ENCODE assay signal across 9 cellular contexts in the genomic region with DNA sequence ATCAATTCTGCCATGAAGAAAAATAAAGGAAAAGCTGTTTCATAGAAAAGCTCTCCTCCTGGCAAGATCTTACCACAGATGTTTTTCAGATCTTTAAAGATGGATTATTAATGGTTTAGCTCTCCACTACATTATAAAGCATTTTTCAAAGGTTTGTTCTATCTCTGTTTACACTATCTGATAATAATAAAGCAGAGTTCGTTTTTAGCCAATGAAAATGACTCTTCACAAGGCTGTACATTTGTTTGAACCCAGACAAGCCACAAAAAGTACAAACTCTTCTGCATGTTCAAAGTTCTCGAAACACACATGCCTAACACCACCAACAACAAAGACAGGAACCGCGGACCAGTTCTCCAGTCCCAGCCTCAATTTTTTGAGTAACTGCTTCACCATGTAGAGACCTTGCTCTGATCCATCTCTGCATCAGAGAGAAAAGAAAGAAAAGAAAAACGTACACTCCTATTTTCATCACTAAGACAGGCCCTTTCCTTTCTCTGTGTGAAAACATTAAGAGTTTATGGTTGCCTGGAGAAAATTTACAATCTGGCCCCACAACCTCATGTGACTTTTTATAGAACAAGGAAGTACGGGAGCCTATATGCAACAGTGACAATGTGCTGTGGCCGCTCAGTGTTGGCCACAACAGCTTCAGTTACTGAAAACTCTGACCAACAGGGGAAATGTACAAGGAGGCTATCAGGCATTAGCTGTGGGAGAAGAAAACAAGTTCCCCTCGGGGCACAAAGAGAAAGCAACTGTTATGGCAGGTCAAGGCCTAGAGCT.
DNase-seq lines count a peak whose midpoint lies in the region; ATAC-seq and TF ChIP-seq lines count a peak whose summit lies in the region.
"Had no signal": no experiment of that assay in that cellular context is flagged by ENCODE, and none has a peak within 500 bp of the region (broad histone marks: within the 10 kb centered on the region; RNA-seq: fewer than 3 reads in every experiment).

No MANE protein-coding gene starts in this region.

- no peak overlapping the region for H3K4me3 ChIP-seq in heart left ventricle
- no peak overlapping the region for H3K4me3 ChIP-seq in OCI-LY7 (ENCODE audit: low read depth, low read length, poor library complexity, severe bottlenecking)
- H3K4me3 ChIP-seq in tibial nerve = no peak overlapping the region
- H3K4me3 ChIP-seq in testis = no peak overlapping the region

- H3K79me2 ChIP-seq in OCI-LY7 (ENCODE audit: insufficient read depth, low read depth, low read length) = no peaks in the 10 kb centered on the region

- H3K9me2 ChIP-seq in OCI-LY7 (ENCODE audit: insufficient read depth, low read length) = no peaks in the 10 kb centered on the region

- peak overlapping the region; percentile 3 for H3K27ac Mint-ChIP-seq in glutamatergic neuron (ENCODE audit: unreplicated experiment)

- no peak overlapping the region for H3K4me3 Mint-ChIP-seq in glutamatergic neuron (ENCODE audit: unreplicated experiment)

- H4K20me1 ChIP-seq in OCI-LY7 (ENCODE audit: insufficient read depth, low read length) = no peaks in the 10 kb centered on the region

- CTCF ChIA-PET in OCI-LY7 (lab: Charles Lee; ENCODE audit: unreplicated experiment) = no interaction called here

- H3K9me3 Mint-ChIP-seq in glutamatergic neuron (ENCODE audit: unreplicated experiment) = peaks cover 1% of the 10 kb centered on the region

- H3K4me1 Mint-ChIP-seq in glutamatergic neuron (ENCODE audit: low read depth, unreplicated experiment) = peaks cover 17% of the 10 kb centered on the region

- H3K36me3 Mint-ChIP-seq in glutamatergic neuron (ENCODE audit: unreplicated experiment) = no peaks in the 10 kb centered on the region

- H3K9me3 ChIP-seq in heart left ventricle = no peaks in the 10 kb centered on the region
- no peaks in the 10 kb centered on the region for H3K9me3 ChIP-seq in OCI-LY7 (ENCODE audit: low read length)
- H3K9me3 ChIP-seq in tibial nerve = no peaks in the 10 kb centered on the region
- no peaks in the 10 kb centered on the region for H3K9me3 ChIP-seq in testis

- H3K27ac ChIP-seq in heart left ventricle (peak overlapping the region; percentile 15 to 90 (median 49)), OCI-LY7 (ENCODE audit: low read depth, low read length, poor library complexity, severe bottlenecking) (no peak overlapping the region), tibial nerve (peak overlapping the region in 3 of 4 donors; percentile 44 to 64 (median 50)), testis (no peak overlapping the region)

- POLR2A ChIA-PET in OCI-LY7 (lab: Charles Lee) = interaction anchor here (0.6 to 2.7 kb wide), 7 partner anchors 9 to 832 kb away, joined by 3 to 8 read pairs (median 3); a partner anchor contains a TSS

- peaks cover 0 to 83% (median 29%) of the 10 kb centered on the region in 12 donors for H3K4me1 ChIP-seq in heart left ventricle
- H3K4me1 ChIP-seq in OCI-LY7 (ENCODE audit: insufficient read depth, low read length, poor library complexity, severe bottlenecking) = peaks cover 5% of the 10 kb centered on the region
- H3K4me1 ChIP-seq in tibial nerve = peaks cover 0 to 38% (median 17%) of the 10 kb centered on the region in 4 donors
- no peaks in the 10 kb centered on the region for H3K4me1 ChIP-seq in testis

- TF ChIP-seq CTCF in heart left ventricle (IDR thresholded peaks at IDR 0.05) (no peak), OCI-LY7 (conservative IDR thresholded peaks at IDR 0.05; ENCODE audit: low read length) (no peak), glutamatergic neuron (IDR thresholded peaks at IDR 0.05; ENCODE audit: partially characterized antibody, unreplicated experiment) (no peak), tibial nerve (IDR thresholded peaks at IDR 0.05) (no peak), testis (IDR thresholded peaks at IDR 0.05) (no peak)

- TF ChIP-seq EP300 in tibial nerve (IDR thresholded peaks at IDR 0.05) = peak in 1 of 2 donors; percentile 18

- H3K36me3 ChIP-seq in heart left ventricle = no peaks in the 10 kb centered on the region
- H3K36me3 ChIP-seq in OCI-LY7 (ENCODE audit: insufficient read depth, low read length) = no peaks in the 10 kb centered on the region
- no peaks in the 10 kb centered on the region for H3K36me3 ChIP-seq in tibial nerve
- no peaks in the 10 kb centered on the region for H3K36me3 ChIP-seq in testis (ENCODE audit: low read depth, missing control alignments)

- H3K27me3 Mint-ChIP-seq in glutamatergic neuron (ENCODE audit: unreplicated experiment) = no peaks in the 10 kb centered on the region

- ATAC-seq in heart left ventricle (peak in 3 of 4 donors; percentile 6 to 40 (median 23)), left cardiac atrium (no peak)

- no peak for TF ChIP-seq POLR2A in heart left ventricle (IDR thresholded peaks at IDR 0.05)
- no peak for TF ChIP-seq POLR2A in tibial nerve (IDR thresholded peaks at IDR 0.05)
- TF ChIP-seq POLR2A in testis (IDR thresholded peaks at IDR 0.05) = no peak

- H2AFZ ChIP-seq in OCI-LY7 (ENCODE audit: low read length) = peak overlapping the region; percentile 81

- H3K27me3 ChIP-seq in heart left ventricle (no peaks in the 10 kb centered on the region), tibial nerve (no peaks in the 10 kb centered on the region), testis (no peaks in the 10 kb centered on the region)

- BruUV-seq in OCI-LY7 (replicated peaks; lab: Mats Ljungman, UMichigan) = no TSS peak

- 44 to 53% (median 50%) methylated on average over 8 of the region's 8 CpGs for WGBS in heart left ventricle, 4 donors
- 54 to 55% methylated on average over 8 of the region's 8 CpGs for WGBS in tibial nerve, 2 donors
- WGBS in testis, 2 donors = 70 to 75% methylated on average over 8 of the region's 8 CpGs

- intact Hi-C loops in heart left ventricle (cut with DNase I) = loop anchor here in 1 of 10 donors (10.0 kb wide), 1 partner anchor 278 kb away; no protein-coding TSS in a partner anchor
- intact Hi-C loops in left cardiac atrium (cut with DNase I) = no loop called here
- intact Hi-C loops in OCI-LY7 (cut with micrococcal nuclease; ENCODE audit: unreplicated experiment) = no loop called here
- intact Hi-C loops in testis (cut with DNase I; ENCODE audit: low total_unique reads) = no loop called here

- DNase-seq in heart left ventricle = no peak
- DNase-seq in left cardiac atrium = no peak
- peak; percentile 2 for DNase-seq in OCI-LY7 (ENCODE audit: low spot score)
- no peak for DNase-seq in glutamatergic neuron
- no peak for DNase-seq in tibial nerve (ENCODE audit: low spot score in 2 of 2)
- no peak for DNase-seq in DMS153 treated with DMSO at 0.1 percent for 48 hours (lab: John Stamatoyannopoulos, UW; ENCODE audit: unreplicated experiment)
- no peak for DNase-seq in NCI-H1092 treated with DMSO at 0.1 percent for 48 hours (lab: John Stamatoyannopoulos, UW)
- DNase-seq in testis = no peak
- DNase-seq: activated CD4-positive, CD25-positive, alpha-beta regulatory T cell had no signal

- no peak overlapping the region; the same call in 1 of the 2 replicates for H3K4me2 ChIP-seq in OCI-LY7 (ENCODE audit: low read length)

Comparison
In these comparisons a context has a peak if more than half of its experiments do, and no peak if none do; other contexts are left out.
1. ATAC-seq: peak in heart left ventricle (3 of 4); none in left cardiac atrium (0 of 2).
2. H3K27ac ChIP-seq: peak in heart left ventricle (12 of 12) and tibial nerve (3 of 4); none in OCI-LY7 (single experiment) and testis (0 of 2).